In genomic region chr15:58115692-58116091, GRCh38 we compare ENCODE assay signal across 13 cellular contexts. TPM values are rescaled to one million over a fixed set of nuclear protein-coding genes. Genes with fewer than 3 reads are reported as not detected.
DNase-seq lines count a peak whose midpoint lies in the region; ATAC-seq and TF ChIP-seq lines count a peak whose summit lies in the region.
"Had no signal": no experiment of that assay in that cellular context is flagged by ENCODE, and none has a peak within 500 bp of the region (broad histone marks: within the 10 kb centered on the region; RNA-seq: fewer than 3 reads in every experiment).

No MANE protein-coding gene starts in this region.

- no peaks in the 10 kb centered on the region for H3F3A ChIP-seq in Loucy (ENCODE audit: low read depth)

- H2AFZ ChIP-seq in Loucy (ENCODE audit: low read length): no peak overlapping the region

- H3K9ac ChIP-seq in Loucy (ENCODE audit: low read depth, low read length, poor library complexity, severe bottlenecking): no peak overlapping the region

- H3K36me3 Mint-ChIP-seq in activated CD4-positive, alpha-beta T cell treated with anti-CD3 and anti-CD28 coated beads, Interleukin-2, amount 10 ng/mL, durations not matched to agents 24 days and 14 days (ENCODE audit: low read depth): no peaks in the 10 kb centered on the region
- H3K36me3 Mint-ChIP-seq: immature natural killer cell had no signal

- H3K27me3 ChIP-seq in Loucy (ENCODE audit: insufficient read depth, low read length, poor library complexity, severe bottlenecking): no peaks in the 10 kb centered on the region

- no peaks in the 10 kb centered on the region for H3K36me3 ChIP-seq in Loucy (ENCODE audit: insufficient read depth, low read length)

- intact Hi-C loops in activated CD4-positive, alpha-beta T cell treated with anti-CD3 and anti-CD28 coated beads, Interleukin-2, amount 10 ng/mL, durations not matched to agents 24 days and 14 days (cut with micrococcal nuclease): no loop called here

- H3K79me2 ChIP-seq in Loucy (ENCODE audit: insufficient read depth, low read length): no peaks in the 10 kb centered on the region

- no peak overlapping the region for H3K4me3 Mint-ChIP-seq in activated CD4-positive, alpha-beta T cell treated with anti-CD3 and anti-CD28 coated beads, Interleukin-2, amount 10 ng/mL, durations not matched to agents 24 days and 14 days
- H3K4me3 Mint-ChIP-seq: immature natural killer cell had no signal

- ATAC-seq in HG02885 (IDR thresholded peaks at IDR 0.05; ENCODE audit: poor library complexity, unreplicated experiment): no peak
- ATAC-seq: sciatic nerve had no signal

- DNase-seq in DMS 273 (lab: John Stamatoyannopoulos, UW; ENCODE audit: unreplicated experiment): peak; percentile 32
- no peak for DNase-seq in DMS 273 treated with DMSO at 0.1 percent for 48 hours (lab: John Stamatoyannopoulos, UW)
- DNase-seq in choroid plexus epithelial cell (ENCODE audit: low read depth): peak; percentile 26
- DNase-seq in myocyte (ENCODE audit: low read depth): peak; percentile 22
- no peak for DNase-seq in activated CD4-positive, alpha-beta T cell treated with anti-CD3 and anti-CD28 coated beads, Interleukin-2, amount 10 ng/mL, durations not matched to agents 24 days and 14 days
- DNase-seq in stimulated activated CD4-positive, alpha-beta T cell treated with anti-CD3 and anti-CD28 coated beads, Interleukin-4, amount 100 ng/mL, for 1 hour: no peak
- DNase-seq: immature natural killer cell, NCI-H1436 treated with DMSO at 0.1 percent for 48 hours had no signal

- no peaks in the 10 kb centered on the region for H3K9me3 Mint-ChIP-seq in activated CD4-positive, alpha-beta T cell treated with anti-CD3 and anti-CD28 coated beads, Interleukin-2, amount 10 ng/mL, durations not matched to agents 24 days and 14 days
- H3K9me3 Mint-ChIP-seq: immature natural killer cell had no signal

- peaks cover 25% of the 10 kb centered on the region for H3K27me3 Mint-ChIP-seq in activated CD4-positive, alpha-beta T cell treated with anti-CD3 and anti-CD28 coated beads, Interleukin-2, amount 10 ng/mL, durations not matched to agents 24 days and 14 days

- H3K4me2 ChIP-seq in Loucy (ENCODE audit: low read depth, low read length, poor library complexity, severe bottlenecking): no peak overlapping the region

- no peaks in the 10 kb centered on the region for H3K9me2 ChIP-seq in Loucy (replicated peaks; ENCODE audit: low read depth, low read length)

- H3K4me3 ChIP-seq in Loucy (ENCODE audit: low read length, poor library complexity, severe bottlenecking) (no peak overlapping the region), choroid plexus epithelial cell (ENCODE audit: low read depth, low read length) (no peak overlapping the region)
- H3K4me3 ChIP-seq: SK-N-MC had no signal

- no peaks in the 10 kb centered on the region for H3K9me3 ChIP-seq in Loucy (ENCODE audit: insufficient read depth, low read depth, low read length)

- TF ChIP-seq CTCF in Loucy (conservative IDR thresholded peaks at IDR 0.05; ENCODE audit: low read length) (0 out of 2 replicates have a peak, but pooled peaks have one; percentile 18), choroid plexus epithelial cell (conservative IDR thresholded peaks at IDR 0.05; ENCODE audit: low read depth, low read length) (peak; percentile 42)

- H3K4me1 Mint-ChIP-seq in activated CD4-positive, alpha-beta T cell treated with anti-CD3 and anti-CD28 coated beads, Interleukin-2, amount 10 ng/mL, durations not matched to agents 24 days and 14 days: no peaks in the 10 kb centered on the region
- H3K4me1 Mint-ChIP-seq: immature natural killer cell had no signal

- H3K4me1 ChIP-seq in Loucy (ENCODE audit: insufficient read depth, low read length, poor library complexity, severe bottlenecking): no peaks in the 10 kb centered on the region

- H4K20me1 ChIP-seq in Loucy (ENCODE audit: insufficient read depth, low read length, poor library complexity, severe bottlenecking): no peaks in the 10 kb centered on the region

- no peak overlapping the region for H3K27ac Mint-ChIP-seq in activated CD4-positive, alpha-beta T cell treated with anti-CD3 and anti-CD28 coated beads, Interleukin-2, amount 10 ng/mL, durations not matched to agents 24 days and 14 days
- H3K27ac Mint-ChIP-seq: immature natural killer cell had no signal

RNA-seq across cellular contexts. Expression of gene AQP9, which starts 22.5 kb away (rescaled TPM):
- total RNA-seq in myocyte: 0.13 TPM in 1 of 2 replicates, not detected in the other
- polyA plus RNA-seq in myocyte (2012): 0.08 TPM
- 0.26 TPM in 2 replicates for total RNA-seq in activated CD4-positive, alpha-beta T cell treated with anti-CD3 and anti-CD28 coated beads, Interleukin-2, amount 10 ng/mL, durations not matched to agents 24 days and 14 days
- total RNA-seq: A172 had no signal
- polyA plus RNA-seq: immature natural killer cell had no signal

RNA-seq across cellular contexts. Expression of gene ALDH1A2, which starts 50.2 kb away (rescaled TPM):
- total RNA-seq in myocyte: 2.9 and 5.9 TPM in 2 replicates
- polyA plus RNA-seq in myocyte (2012): 4.0 TPM
- total RNA-seq in activated CD4-positive, alpha-beta T cell treated with anti-CD3 and anti-CD28 coated beads, Interleukin-2, amount 10 ng/mL, durations not matched to agents 24 days and 14 days: 0.37 and 0.57 TPM in 2 replicates
- total RNA-seq: A172 had no signal

Comparison
In these comparisons a context has a peak if more than half of its experiments do, and no peak if none do; other contexts are left out.
1. DNase-seq: peak in DMS 273 (single experiment), choroid plexus epithelial cell (single experiment) and myocyte (single experiment); none in DMS 273 treated with DMSO at 0.1 percent for 48 hours (single experiment), activated CD4-positive, alpha-beta T cell treated with anti-CD3 and anti-CD28 coated beads, Interleukin-2, amount 10 ng/mL, durations not matched to agents 24 days and 14 days (single experiment) and stimulated activated CD4-positive, alpha-beta T cell treated with anti-CD3 and anti-CD28 coated beads, Interleukin-4, amount 100 ng/mL, for 1 hour (single experiment).